1 cellular context compared by ENCODE assay signal in genomic region chr11:61949169-61950034, GRCh38.
TF ChIP-seq lines count a peak whose summit lies in the region.

No MANE protein-coding gene starts in this region.

TF ChIP-seq in HEK293, 187 proteins besides CTCF, POLR2A, EP300 and RAD21 (continued from another document and continues in another):
- peak; percentile 95 for TF ChIP-seq ZNF398 (tag by site-specific recombination; IDR thresholded peaks at IDR 0.05)
- no peak for TF ChIP-seq ZNF501 (tag by site-specific recombination; IDR thresholded peaks at IDR 0.05)
- TF ChIP-seq ZNF449 (tag by site-specific recombination; IDR thresholded peaks at IDR 0.05): no peak
- peak; percentile 83 for TF ChIP-seq PATZ1 (tag by site-specific recombination; IDR thresholded peaks at IDR 0.05)
- TF ChIP-seq ZNF600 (tag by site-specific recombination; IDR thresholded peaks at IDR 0.05): no peak; the same call in 1 of the 2 replicates
- peak; percentile 70 for TF ChIP-seq EGR2 (tag by site-specific recombination; IDR thresholded peaks at IDR 0.05; ENCODE audit: low read depth)
- no peak for TF ChIP-seq BCL11B (tag by site-specific recombination; IDR thresholded peaks at IDR 0.05; ENCODE audit: low read depth)
- TF ChIP-seq ZNF140 (tag by site-specific recombination; IDR thresholded peaks at IDR 0.05): no peak
- TF ChIP-seq ZNF704 (tag by site-specific recombination; IDR thresholded peaks at IDR 0.05): no peak
- peak; percentile 43; the same call in 1 of the 2 replicates for TF ChIP-seq SCRT1 (tag by site-specific recombination; IDR thresholded peaks at IDR 0.05; ENCODE audit: borderline replicate concordance)
- peak; percentile 80 for TF ChIP-seq ZBTB17 (tag by site-specific recombination; IDR thresholded peaks at IDR 0.05)
- TF ChIP-seq GFI1B (tag by site-specific recombination; IDR thresholded peaks at IDR 0.05): no peak
- TF ChIP-seq, protein P1, sequence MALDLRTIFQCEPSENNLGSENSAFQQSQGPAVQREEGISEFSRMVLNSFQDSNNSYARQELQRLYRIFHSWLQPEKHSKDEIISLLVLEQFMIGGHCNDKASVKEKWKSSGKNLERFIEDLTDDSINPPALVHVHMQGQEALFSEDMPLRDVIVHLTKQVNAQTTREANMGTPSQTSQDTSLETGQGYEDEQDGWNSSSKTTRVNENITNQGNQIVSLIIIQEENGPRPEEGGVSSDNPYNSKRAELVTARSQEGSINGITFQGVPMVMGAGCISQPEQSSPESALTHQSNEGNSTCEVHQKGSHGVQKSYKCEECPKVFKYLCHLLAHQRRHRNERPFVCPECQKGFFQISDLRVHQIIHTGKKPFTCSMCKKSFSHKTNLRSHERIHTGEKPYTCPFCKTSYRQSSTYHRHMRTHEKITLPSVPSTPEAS (tag by site-specific recombination; IDR thresholded peaks at IDR 0.05): no peak
- TF ChIP-seq ZNF138 (tag by site-specific recombination; IDR thresholded peaks at IDR 0.05; ENCODE audit: borderline replicate concordance): no peak
- no peak for TF ChIP-seq ZNF658 (tag by site-specific recombination; IDR thresholded peaks at IDR 0.05)
- TF ChIP-seq ZNF350 (tag by site-specific recombination; IDR thresholded peaks at IDR 0.05): no peak
- no peak for TF ChIP-seq ZNF560 (tag by site-specific recombination; IDR thresholded peaks at IDR 0.05; ENCODE audit: borderline replicate concordance)
- TF ChIP-seq, protein P2, sequence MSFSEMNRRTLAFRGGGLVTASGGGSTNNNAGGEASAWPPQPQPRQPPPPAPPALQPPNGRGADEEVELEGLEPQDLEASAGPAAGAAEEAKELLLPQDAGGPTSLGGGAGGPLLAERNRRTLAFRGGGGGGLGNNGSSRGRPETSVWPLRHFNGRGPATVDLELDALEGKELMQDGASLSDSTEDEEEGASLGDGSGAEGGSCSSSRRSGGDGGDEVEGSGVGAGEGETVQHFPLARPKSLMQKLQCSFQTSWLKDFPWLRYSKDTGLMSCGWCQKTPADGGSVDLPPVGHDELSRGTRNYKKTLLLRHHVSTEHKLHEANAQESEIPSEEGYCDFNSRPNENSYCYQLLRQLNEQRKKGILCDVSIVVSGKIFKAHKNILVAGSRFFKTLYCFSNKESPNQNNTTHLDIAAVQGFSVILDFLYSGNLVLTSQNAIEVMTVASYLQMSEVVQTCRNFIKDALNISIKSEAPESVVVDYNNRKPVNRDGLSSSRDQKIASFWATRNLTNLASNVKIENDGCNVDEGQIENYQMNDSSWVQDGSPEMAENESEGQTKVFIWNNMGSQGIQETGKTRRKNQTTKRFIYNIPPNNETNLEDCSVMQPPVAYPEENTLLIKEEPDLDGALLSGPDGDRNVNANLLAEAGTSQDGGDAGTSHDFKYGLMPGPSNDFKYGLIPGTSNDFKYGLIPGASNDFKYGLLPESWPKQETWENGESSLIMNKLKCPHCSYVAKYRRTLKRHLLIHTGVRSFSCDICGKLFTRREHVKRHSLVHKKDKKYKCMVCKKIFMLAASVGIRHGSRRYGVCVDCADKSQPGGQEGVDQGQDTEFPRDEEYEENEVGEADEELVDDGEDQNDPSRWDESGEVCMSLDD (tag by site-specific recombination; IDR thresholded peaks at IDR 0.05): no peak
- peak; percentile 56; the same call in 1 of the 2 replicates for TF ChIP-seq ZNF76 (tag by site-specific recombination; IDR thresholded peaks at IDR 0.05; ENCODE audit: borderline replicate concordance, low read depth)
- no peak for TF ChIP-seq KLF9 (tag by site-specific recombination; IDR thresholded peaks at IDR 0.05; ENCODE audit: low read depth)
- no peak for TF ChIP-seq ZNF837 (tag by site-specific recombination; IDR thresholded peaks at IDR 0.05)
- TF ChIP-seq, protein P3, sequence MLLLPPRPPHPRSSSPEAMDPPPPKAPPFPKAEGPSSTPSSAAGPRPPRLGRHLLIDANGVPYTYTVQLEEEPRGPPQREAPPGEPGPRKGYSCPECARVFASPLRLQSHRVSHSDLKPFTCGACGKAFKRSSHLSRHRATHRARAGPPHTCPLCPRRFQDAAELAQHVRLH (tag by site-specific recombination; IDR thresholded peaks at IDR 0.05): no peak
- TF ChIP-seq, protein P4, sequence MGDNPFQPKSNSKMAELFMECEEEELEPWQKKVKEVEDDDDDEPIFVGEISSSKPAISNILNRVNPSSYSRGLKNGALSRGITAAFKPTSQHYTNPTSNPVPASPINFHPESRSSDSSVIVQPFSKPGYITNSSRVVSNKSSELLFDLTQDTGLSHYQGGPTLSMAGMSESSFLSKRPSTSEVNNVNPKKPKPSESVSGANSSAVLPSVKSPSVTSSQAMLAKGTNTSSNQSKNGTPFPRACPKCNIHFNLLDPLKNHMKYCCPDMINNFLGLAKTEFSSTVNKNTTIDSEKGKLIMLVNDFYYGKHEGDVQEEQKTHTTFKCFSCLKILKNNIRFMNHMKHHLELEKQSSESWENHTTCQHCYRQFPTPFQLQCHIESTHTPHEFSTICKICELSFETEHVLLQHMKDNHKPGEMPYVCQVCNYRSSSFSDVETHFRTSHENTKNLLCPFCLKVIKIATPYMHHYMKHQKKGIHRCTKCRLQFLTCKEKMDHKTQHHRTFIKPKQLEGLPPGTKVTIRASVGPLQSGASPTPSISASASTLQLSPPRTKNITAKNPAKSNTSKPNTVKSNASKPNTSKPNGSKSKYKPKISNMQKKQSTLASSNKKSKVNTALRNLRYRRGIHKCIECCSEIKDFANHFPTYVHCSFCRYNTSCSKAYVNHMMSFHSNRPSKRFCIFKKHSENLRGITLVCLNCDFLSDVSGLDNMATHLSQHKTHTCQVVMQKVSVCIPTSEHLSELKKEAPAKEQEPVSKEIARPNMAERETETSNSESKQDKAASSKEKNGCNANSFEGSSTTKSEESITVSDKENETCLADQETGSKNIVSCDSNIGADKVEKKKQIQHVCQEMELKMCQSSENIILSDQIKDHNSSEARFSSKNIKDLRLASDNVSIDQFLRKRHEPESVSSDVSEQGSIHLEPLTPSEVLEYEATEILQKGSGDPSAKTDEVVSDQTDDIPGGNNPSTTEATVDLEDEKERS (tag by site-specific recombination; IDR thresholded peaks at IDR 0.05): no peak
- no peak for TF ChIP-seq ZNF133 (tag by site-specific recombination; IDR thresholded peaks at IDR 0.05)
- no peak for TF ChIP-seq ZNF211 (tag by site-specific recombination; IDR thresholded peaks at IDR 0.05; ENCODE audit: low read depth)
- TF ChIP-seq KLF17 (tag by site-specific recombination; IDR thresholded peaks at IDR 0.05): no peak
- TF ChIP-seq ZNF701 (tag by site-specific recombination; IDR thresholded peaks at IDR 0.05): no peak
- TF ChIP-seq ZNF24 (tag by site-specific recombination; IDR thresholded peaks at IDR 0.05): 0 out of 2 replicates have a peak, but pooled peaks have one; percentile 39
- no peak for TF ChIP-seq SP3 (tag by site-specific recombination; IDR thresholded peaks at IDR 0.05)
- TF ChIP-seq ZNF518A (tag by site-specific recombination; conservative IDR thresholded peaks at IDR 0.05; ENCODE audit: low read depth): no peak
- TF ChIP-seq GLIS1 (tag by site-specific recombination; IDR thresholded peaks at IDR 0.05): peak; percentile 61
- no peak for TF ChIP-seq ZNF677 (tag by site-specific recombination; IDR thresholded peaks at IDR 0.05)
- peak; percentile 65; the same call in 1 of the 2 replicates for TF ChIP-seq ZFP3 (tag by site-specific recombination; IDR thresholded peaks at IDR 0.05; ENCODE audit: low read depth)
- no peak for TF ChIP-seq ZNF132 (tag by site-specific recombination; IDR thresholded peaks at IDR 0.05; ENCODE audit: borderline replicate concordance)
- TF ChIP-seq ZNF645 (tag by site-specific recombination; IDR thresholded peaks at IDR 0.05): no peak
- TF ChIP-seq ZNF768 (tag by site-specific recombination; IDR thresholded peaks at IDR 0.05): no peak
- TF ChIP-seq ZNF37A (tag by site-specific recombination; IDR thresholded peaks at IDR 0.05): no peak
